ENCODE assay signal across 3 cellular contexts in genomic region chr1:87147851-87148250, GRCh38.
"Had no signal": no experiment of that assay in that cellular context is flagged by ENCODE, and none has a peak within 500 bp of the region (broad histone marks: within the 10 kb centered on the region; RNA-seq: fewer than 3 reads in every experiment).

No MANE protein-coding gene starts in this region.

- DNase-seq: GDM1, GF-D8 had no signal

- H3K4me3 ChIP-seq: GM12878 had no signal

- ATAC-seq: GM12878 had no signal
